ENCODE assay signal across 9 cellular contexts in genomic region chr20:32524871-32525501, GRCh38.
A peak's percentile ranks its signal among the peaks of the same experiment; 100 is the strongest.
DNase-seq lines count a peak whose midpoint lies in the region; ATAC-seq and TF ChIP-seq lines count a peak whose summit lies in the region.
"Had no signal": no experiment of that assay in that cellular context is flagged by ENCODE, and none has a peak within 500 bp of the region (broad histone marks: within the 10 kb centered on the region; RNA-seq: fewer than 3 reads in every experiment).

No MANE protein-coding gene starts in this region.

- H4K20me1 ChIP-seq in osteoblast (ENCODE audit: insufficient read depth, low read length), result no peaks in the 10 kb centered on the region

- H3K4me1 ChIP-seq in osteoblast (ENCODE audit: insufficient read depth, low read length) (no peaks in the 10 kb centered on the region), BE2C (peaks cover 56% of the 10 kb centered on the region)
- H3K4me1 ChIP-seq: colonic mucosa had no signal

- peak; percentile 64 for DNase-seq in DMS153 treated with DMSO at 0.1 percent for 48 hours (lab: John Stamatoyannopoulos, UW; ENCODE audit: unreplicated experiment)
- DNase-seq in NCI-H345 treated with DMSO at 0.1 percent for 48 hours (lab: John Stamatoyannopoulos, UW; ENCODE audit: unreplicated experiment), result peak; percentile 44
- DNase-seq in epidermal melanocyte (ENCODE audit: insufficient read length, low spot score), result peak; percentile 78
- peak; percentile 30 for DNase-seq in osteoblast (ENCODE audit: insufficient read length, low spot score, missing footprints)
- no peak for DNase-seq in stimulated activated CD4-positive, alpha-beta T cell treated with anti-CD3 and anti-CD28 coated beads, Interleukin-4, amount 100 ng/mL, for 1 hour
- DNase-seq in BE2C, result no peak
- DNase-seq: colonic mucosa had no signal

- H3K36me3 ChIP-seq in osteoblast (ENCODE audit: insufficient read depth, low read length) (no peaks in the 10 kb centered on the region), BE2C (no peaks in the 10 kb centered on the region)
- H3K36me3 ChIP-seq: colonic mucosa had no signal

- no peak overlapping the region for H3K4me3 ChIP-seq in osteoblast (ENCODE audit: insufficient read depth, low read length)
- no peak overlapping the region for H3K4me3 ChIP-seq in BE2C (ENCODE audit: low read depth, low read length)
- H3K4me3 ChIP-seq: colonic mucosa had no signal

- no peak overlapping the region for H3K4me2 ChIP-seq in osteoblast (ENCODE audit: insufficient read depth, low read length)

- peaks cover 13% of the 10 kb centered on the region for H3K27me3 ChIP-seq in osteoblast (ENCODE audit: insufficient read depth, low read length)
- no peaks in the 10 kb centered on the region for H3K27me3 ChIP-seq in BE2C
- H3K27me3 ChIP-seq: colonic mucosa had no signal

- no peaks in the 10 kb centered on the region for H3K9me3 ChIP-seq in osteoblast (ENCODE audit: low read depth, low read length)
- no peaks in the 10 kb centered on the region for H3K9me3 ChIP-seq in BE2C
- H3K9me3 ChIP-seq: colonic mucosa had no signal

- TF ChIP-seq CTCF in osteoblast (IDR thresholded peaks at IDR 0.05; ENCODE audit: extremely low read depth, low read depth, low read length) (no peak), BE2C (IDR thresholded peaks at IDR 0.05; ENCODE audit: low read depth, low read length) (no peak)

- ATAC-seq in GM18867 (IDR thresholded peaks at IDR 0.05; ENCODE audit: unreplicated experiment) (no peak), HG02763 (IDR thresholded peaks at IDR 0.05; ENCODE audit: unreplicated experiment) (no peak)

- no peak overlapping the region for H3K27ac ChIP-seq in osteoblast (ENCODE audit: low read depth, low read length)
- H3K27ac ChIP-seq: colonic mucosa had no signal

- H2AFZ ChIP-seq in osteoblast (ENCODE audit: low read length), result no peak overlapping the region

- H3K79me2 ChIP-seq in osteoblast (ENCODE audit: insufficient read depth, low read length), result no peaks in the 10 kb centered on the region

Comparison
In these comparisons a context has a peak if more than half of its experiments do, and no peak if none do; other contexts are left out.
1. DNase-seq: peak in DMS153 treated with DMSO at 0.1 percent for 48 hours (single experiment), NCI-H345 treated with DMSO at 0.1 percent for 48 hours (single experiment), epidermal melanocyte (single experiment) and osteoblast (single experiment); none in stimulated activated CD4-positive, alpha-beta T cell treated with anti-CD3 and anti-CD28 coated beads, Interleukin-4, amount 100 ng/mL, for 1 hour (single experiment) and BE2C (single experiment).